In the genomic region with DNA sequence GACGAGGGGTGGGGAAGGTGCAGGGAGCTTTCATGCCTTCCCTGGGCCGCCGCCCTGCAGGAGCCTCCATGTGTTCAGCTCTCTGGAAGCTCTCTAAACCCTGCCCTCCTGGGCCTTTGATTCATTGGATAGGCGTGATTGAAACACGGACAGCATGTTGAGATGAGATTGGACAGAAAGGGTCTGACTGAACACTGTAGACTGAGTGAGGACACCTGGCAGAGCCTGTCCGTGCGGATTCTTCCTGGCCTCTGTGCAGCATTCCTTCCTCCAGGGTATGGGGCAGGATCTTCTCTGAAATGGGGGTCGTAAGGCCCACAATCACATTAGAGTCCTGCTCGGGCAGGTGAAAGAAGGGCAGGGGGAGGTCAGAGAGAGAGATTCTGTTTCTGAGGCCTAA, we compare ENCODE assay signal across 17 cellular contexts. TPM values are rescaled to one million over a fixed set of nuclear protein-coding genes. Genes with fewer than 3 reads are reported as not detected.
"Had no signal": no experiment of that assay in that cellular context is flagged by ENCODE, and none has a peak within 500 bp of the region (broad histone marks: within the 10 kb centered on the region; RNA-seq: fewer than 3 reads in every experiment).

No MANE protein-coding gene starts in this region.

- H3K27me3 Mint-ChIP-seq: activated CD8-positive, alpha-beta memory T cell treated with anti-CD3 and anti-CD28 coated beads, Interleukin-2, amount 10 ng/mL, durations not matched to agents 7 days and 5 days; activated naive CD4-positive, alpha-beta T cell treated with anti-CD3 and anti-CD28 coated beads, Interleukin-2, amount 50 U/mL, for 24 hours; memory B cell; naive thymus-derived CD4-positive, alpha-beta T cell had no signal

- H3K36me3 ChIP-seq: uterus had no signal

- ATAC-seq: gastroesophageal sphincter, heart right ventricle, left ventricle myocardium superior, pancreas had no signal

- H3K9me3 ChIP-seq: esophagus muscularis mucosa, gastroesophageal sphincter, heart right ventricle, neutrophil, pancreas, right lobe of liver, thyroid gland, uterus had no signal

- H3K4me1 Mint-ChIP-seq: memory B cell had no signal

- H3K27ac ChIP-seq: esophagus muscularis mucosa, gastroesophageal sphincter, heart right ventricle, neutrophil, pancreas, right lobe of liver, thyroid gland, uterus had no signal

- H3K27ac Mint-ChIP-seq: activated naive CD4-positive, alpha-beta T cell treated with anti-CD3 and anti-CD28 coated beads, Interleukin-2, amount 50 U/mL, for 24 hours; memory B cell had no signal

- H3K27me3 ChIP-seq: esophagus muscularis mucosa, gastroesophageal sphincter, heart right ventricle, neutrophil, pancreas, right lobe of liver, thyroid gland, uterus had no signal

- DNase-seq: activated T-cell treated with anti-CD3 and anti-CD28 coated beads, Interleukin-2, amount 50 U/mL, for 4 hours; effector CD4-positive, alpha-beta T cell; heart right ventricle; left ventricle myocardium superior; naive thymus-derived CD4-positive, alpha-beta T cell; pancreas; right lobe of liver; small intestine; stimulated activated CD4-positive, alpha-beta T cell treated with anti-CD3 and anti-CD28 coated beads, Interleukin-4, amount 100 ng/mL, for 1 hour; thyroid gland; uterus had no signal

- H3K4me3 ChIP-seq: esophagus muscularis mucosa, gastroesophageal sphincter, heart right ventricle, pancreas, right lobe of liver, thyroid gland, uterus had no signal

- H3K9me3 Mint-ChIP-seq: activated naive CD4-positive, alpha-beta T cell treated with anti-CD3 and anti-CD28 coated beads, Interleukin-2, amount 50 U/mL, for 24 hours; activated T-cell treated with anti-CD3 and anti-CD28 coated beads, Interleukin-2, amount 50 U/mL, for 4 hours; memory B cell; naive thymus-derived CD4-positive, alpha-beta T cell had no signal

- H3K4me3 Mint-ChIP-seq: activated CD8-positive, alpha-beta memory T cell treated with anti-CD3 and anti-CD28 coated beads, Interleukin-2, amount 10 ng/mL, durations not matched to agents 7 days and 5 days; activated naive CD4-positive, alpha-beta T cell treated with anti-CD3 and anti-CD28 coated beads, Interleukin-2, amount 50 U/mL, for 24 hours; activated T-cell treated with anti-CD3 and anti-CD28 coated beads, Interleukin-2, amount 50 U/mL, for 4 hours; memory B cell had no signal

- H3K4me1 ChIP-seq: esophagus muscularis mucosa, gastroesophageal sphincter, heart right ventricle, pancreas, right lobe of liver, thyroid gland, uterus had no signal

RNA-seq across cellular contexts. Expression of a gene that starts 41.4 kb away (rescaled TPM):
- polyA plus RNA-seq: naive thymus-derived CD4-positive, alpha-beta T cell had no signal
